In the genomic region with DNA sequence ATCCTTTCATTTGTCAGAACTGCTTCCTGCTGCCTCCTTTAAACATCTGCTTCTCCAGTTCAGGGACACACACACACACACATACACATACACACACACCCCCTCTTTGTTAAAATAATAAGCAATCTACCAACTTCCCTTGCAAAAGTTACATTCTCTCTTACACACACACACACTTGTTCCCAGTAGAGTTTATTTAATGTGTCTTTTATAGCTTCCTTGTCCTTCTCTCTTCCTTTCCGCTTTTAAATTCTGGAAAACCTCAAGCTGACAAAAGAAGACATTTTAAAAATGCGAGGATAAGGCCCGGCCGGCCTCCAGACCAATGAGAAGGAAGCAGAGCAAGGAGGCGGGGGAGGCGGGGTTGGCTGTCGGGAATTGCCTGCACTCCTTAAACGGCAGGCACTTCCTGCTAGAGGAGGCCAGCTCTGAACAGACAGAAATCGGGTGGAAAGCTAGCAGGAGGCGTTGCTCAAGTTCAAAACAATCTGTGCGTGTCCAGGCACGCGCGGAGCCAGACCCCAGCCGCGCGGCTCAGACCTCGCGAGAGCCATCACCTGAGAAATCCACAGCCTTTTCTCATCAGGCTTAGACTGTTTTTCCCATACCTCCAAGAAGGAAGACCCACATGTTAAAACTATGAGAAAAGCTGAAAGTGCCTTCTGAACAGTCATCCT, we compare ENCODE assay signal across 8 cellular contexts.
DNase-seq lines count a peak whose midpoint lies in the region; ATAC-seq, FAIRE-seq and TF ChIP-seq lines count a peak whose summit lies in the region.

No MANE protein-coding gene starts in this region.

- POLR2A ChIA-PET in A673 (lab: Charles Lee; ENCODE audit: low non-redundant PET), result interaction anchor here (0.5 to 1.2 kb wide), 6 partner anchors 11 to 171 kb away, joined by 3 to 10 read pairs (median 3); a partner anchor contains a TSS

- TF ChIP-seq POLR2A in spleen (IDR thresholded peaks at IDR 0.05), result peak in 1 of 3 donors; percentile 38

- ATAC-seq in GM18861 (IDR thresholded peaks at IDR 0.05; ENCODE audit: unreplicated experiment) (peak; percentile 87), HG03066 (IDR thresholded peaks at IDR 0.05; ENCODE audit: low read depth, unreplicated experiment) (peak; percentile 92)
- peak; percentile 89 for ATAC-seq in central memory CD8-positive, alpha-beta T cell (replicated peaks; ENCODE audit: extremely low read depth, poor library complexity, severe bottlenecking)

- WGBS in spleen, 5 donors, result 0 to 4% (median 1%) methylated on average over 19 of the region's 19 CpGs

- H3K36me3 ChIP-seq in A673 (ENCODE audit: insufficient read depth, low read length, poor library complexity, severe bottlenecking), result no peaks in the 10 kb centered on the region
- no peaks in the 10 kb centered on the region for H3K36me3 ChIP-seq in spleen

- H3K9me3 ChIP-seq in A673 (ENCODE audit: low read depth, low read length, poor library complexity, severe bottlenecking), result no peaks in the 10 kb centered on the region
- H3K9me3 ChIP-seq in spleen, result no peaks in the 10 kb centered on the region

- H3K27me3 ChIP-seq in A673 (replicated peaks; ENCODE audit: insufficient read depth, low read depth, low read length, poor library complexity), result no peaks in the 10 kb centered on the region
- H3K27me3 ChIP-seq in spleen (replicated peaks in 1 of 7), result no peaks in the 10 kb centered on the region

- peaks cover 27% of the 10 kb centered on the region for H3K4me1 Mint-ChIP-seq in central memory CD8-positive, alpha-beta T cell

- intact Hi-C loops in A673 (cut with micrococcal nuclease; ENCODE audit: unreplicated experiment), result loop anchor here (1.0 to 5.0 kb wide), 7 partner anchors 60 to 406 kb away; a partner anchor contains a TSS
- intact Hi-C loops in spleen (cut with DNase I; ENCODE audit: low total_unique reads), result no loop called here

- no peaks in the 10 kb centered on the region for H3K36me3 Mint-ChIP-seq in central memory CD8-positive, alpha-beta T cell (ENCODE audit: insufficient read depth)

- no peaks in the 10 kb centered on the region for H3K27me3 Mint-ChIP-seq in central memory CD8-positive, alpha-beta T cell

- H3K27ac ChIP-seq in A673 (ENCODE audit: low read depth, low read length, poor library complexity, severe bottlenecking) (peak overlapping the region; percentile 90), spleen (peak overlapping the region; percentile 82 to 94 (median 90))

- TF ChIP-seq CTCF in A673 (conservative IDR thresholded peaks at IDR 0.05; ENCODE audit: low read depth, low read length) (no peak), spleen (IDR thresholded peaks at IDR 0.05 in 8 of 11, conservative IDR thresholded peaks at IDR 0.05 in 3 of 11) (peak in 1 of 11 experiments; percentile 22)

- FAIRE-seq in islet of Langerhans (lab: Jason Lieb, UNC), result peak; percentile 88

- H3K9me3 Mint-ChIP-seq in central memory CD8-positive, alpha-beta T cell, result no peaks in the 10 kb centered on the region

- CTCF ChIA-PET in A673 (lab: Charles Lee), result interaction anchor here (0.7 to 1.9 kb wide), 6 partner anchors 98 to 407 kb away, joined by 3 to 14 read pairs (median 7); a partner anchor contains a TSS

- DNase-seq in A673 (ENCODE audit: low spot score) (peak; percentile 100), NCI-H2227 treated with DMSO at 0.1 percent for 48 hours (lab: John Stamatoyannopoulos, UW) (peak; percentile 93), spleen (peak; percentile 94)
- DNase-seq in activated CD4-positive, CD25-positive, alpha-beta regulatory T cell treated with anti-CD3 and anti-CD28 coated beads, Interleukin-2, amount 50 U/mL, for 16 hours (ENCODE audit: low read depth, low spot score), result peak; percentile 28
- DNase-seq in central memory CD8-positive, alpha-beta T cell (ENCODE audit: low spot score in 2 of 2), result peak; percentile 44 to 45

- no TSS peak for BruUV-seq in A673 (replicated peaks; lab: Mats Ljungman, UMichigan)

- peak overlapping the region; percentile 37 for H3K4me3 ChIP-seq in A673 (ENCODE audit: low read depth, low read length, poor library complexity, severe bottlenecking)
- peak overlapping the region; percentile 28 to 68 (median 36) for H3K4me3 ChIP-seq in spleen

- peak overlapping the region; percentile 87 for H3K27ac Mint-ChIP-seq in central memory CD8-positive, alpha-beta T cell (ENCODE audit: low read depth)

- H3K4me3 Mint-ChIP-seq in central memory CD8-positive, alpha-beta T cell, result peak overlapping the region; percentile 79

- peaks cover 61% of the 10 kb centered on the region for H3K4me1 ChIP-seq in A673 (ENCODE audit: insufficient read depth, low read length, poor library complexity, severe bottlenecking)
- H3K4me1 ChIP-seq in spleen, result peaks cover 27 to 81% (median 54%) of the 10 kb centered on the region in 6 donors

Comparison
In these comparisons a context has a peak if more than half of its experiments do, and no peak if none do; other contexts are left out.
1. Peak in every context shown above with its lines: DNase-seq, ATAC-seq, H3K4me3 ChIP-seq and H3K27ac ChIP-seq.
2. DNase-seq: peak in every context shown above with its lines; median percentile 100 in A673; 94 in spleen; 93 in NCI-H2227 treated with DMSO at 0.1 percent for 48 hours; 44 in central memory CD8-positive, alpha-beta T cell; 28 in activated CD4-positive, CD25-positive, alpha-beta regulatory T cell treated with anti-CD3 and anti-CD28 coated beads, Interleukin-2, amount 50 U/mL, for 16 hours.